ENCODE assay signal across 31 cellular contexts in the genomic region with DNA sequence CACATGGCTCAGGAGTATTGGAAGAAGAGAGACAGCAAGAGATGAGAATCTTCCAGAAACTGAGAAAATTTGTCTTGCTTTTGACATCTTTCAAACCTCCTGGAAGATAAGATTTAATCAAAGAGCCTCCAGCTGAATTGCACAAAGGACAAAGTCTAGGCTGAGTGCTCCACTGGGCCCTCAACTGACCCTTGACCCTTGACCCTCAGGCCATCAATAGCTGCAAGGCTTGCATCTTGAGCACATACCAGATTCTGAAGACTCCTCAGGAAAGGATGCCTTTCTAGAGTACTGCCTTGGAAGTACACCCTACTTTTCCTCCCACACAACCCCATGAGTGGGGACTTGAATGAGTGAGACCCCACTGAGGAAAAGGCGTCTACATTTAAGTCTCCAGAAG.
"Had no signal": no experiment of that assay in that cellular context is flagged by ENCODE, and none has a peak within 500 bp of the region (broad histone marks: within the 10 kb centered on the region; RNA-seq: fewer than 3 reads in every experiment).

No MANE protein-coding gene starts in this region.

- H3K27ac Mint-ChIP-seq: naive B cell; naive thymus-derived CD8-positive, alpha-beta T cell; natural killer cell treated with Interleukin-12 subunit alpha and Interleukin-12 subunit beta and Interleukin-15 and Interleukin-18, amount 100 ng/mL, for 72 hours; progenitor cell of endocrine pancreas; stimulated activated memory B cell treated with anti-CD40 and anti-IgM and Interleukin-4, amounts not matched to agents 10 μg/mL and 1 μg/mL and 100 μg/mL, for 72 hours; stimulated activated naive CD8-positive, alpha-beta T cell treated with anti-CD3 and anti-CD28 coated beads, Interleukin-15, amount 100 ng/mL, for 72 hours; type B pancreatic cell had no signal

- ATAC-seq: naive thymus-derived CD8-positive, alpha-beta T cell; natural killer cell treated with Interleukin-12 subunit alpha and Interleukin-12 subunit beta and Interleukin-15 and Interleukin-18, amount 100 ng/mL, for 72 hours; psoas muscle; right cardiac atrium; right lobe of liver; stimulated activated memory B cell treated with anti-CD40 and anti-IgM and Interleukin-4, amounts not matched to agents 10 μg/mL and 1 μg/mL and 100 μg/mL, for 72 hours; stimulated activated naive CD8-positive, alpha-beta T cell treated with anti-CD3 and anti-CD28 coated beads, Interleukin-15, amount 100 ng/mL, for 72 hours; stimulated activated naive CD8-positive, alpha-beta T cell treated with anti-CD3 and anti-CD28 coated beads, Interleukin-15, Interleukin-2, amounts not matched to agents 100 U/mL and 50 U/mL, for 24 hours; upper lobe of right lung had no signal

- H3K4me3 ChIP-seq: ovary, psoas muscle, right lobe of liver, sigmoid colon, smooth muscle cell, spleen, suprapubic skin, testis, tibial artery, transverse colon, upper lobe of right lung, uterus had no signal

- H3K27me3 ChIP-seq: ovary, right lobe of liver, sigmoid colon, spleen, suprapubic skin, testis, tibial artery, transverse colon, upper lobe of right lung, uterus had no signal

- H3K4me3 Mint-ChIP-seq: naive B cell; naive thymus-derived CD8-positive, alpha-beta T cell; natural killer cell treated with Interleukin-12 subunit alpha and Interleukin-12 subunit beta and Interleukin-15 and Interleukin-18, amount 100 ng/mL, for 72 hours; stimulated activated memory B cell treated with anti-CD40 and anti-IgM and Interleukin-4, amounts not matched to agents 10 μg/mL and 1 μg/mL and 100 μg/mL, for 72 hours; stimulated activated naive CD8-positive, alpha-beta T cell treated with anti-CD3 and anti-CD28 coated beads, Interleukin-15, amount 100 ng/mL, for 72 hours; type B pancreatic cell had no signal

- H3K4me1 Mint-ChIP-seq: naive B cell; naive thymus-derived CD8-positive, alpha-beta T cell; stimulated activated memory B cell treated with anti-CD40 and anti-IgM and Interleukin-4, amounts not matched to agents 10 μg/mL and 1 μg/mL and 100 μg/mL, for 72 hours; stimulated activated naive CD8-positive, alpha-beta T cell treated with anti-CD3 and anti-CD28 coated beads, Interleukin-15, amount 100 ng/mL, for 72 hours had no signal

- H3K27ac ChIP-seq: ovary, parathyroid adenoma, psoas muscle, right lobe of liver, sigmoid colon, spleen, suprapubic skin, testis, tibial artery, transverse colon, upper lobe of right lung, uterus had no signal

- H3K27me3 Mint-ChIP-seq: naive B cell; natural killer cell treated with Interleukin-12 subunit alpha and Interleukin-12 subunit beta and Interleukin-15 and Interleukin-18, amount 100 ng/mL, for 72 hours; progenitor cell of endocrine pancreas; stimulated activated memory B cell treated with anti-CD40 and anti-IgM and Interleukin-4, amounts not matched to agents 10 μg/mL and 1 μg/mL and 100 μg/mL, for 72 hours; stimulated activated naive CD8-positive, alpha-beta T cell treated with anti-CD3 and anti-CD28 coated beads, Interleukin-15, amount 100 ng/mL, for 72 hours; type B pancreatic cell had no signal

- H3K36me3 Mint-ChIP-seq: stimulated activated memory B cell treated with anti-CD40 and anti-IgM and Interleukin-4, amounts not matched to agents 10 μg/mL and 1 μg/mL and 100 μg/mL, for 72 hours; type B pancreatic cell had no signal

- H3K9me3 ChIP-seq: ovary, right lobe of liver, suprapubic skin, testis, transverse colon, uterus had no signal

- H3K36me3 ChIP-seq: ovary, right lobe of liver, sigmoid colon, spleen, suprapubic skin, tibial artery, transverse colon, upper lobe of right lung, uterus had no signal

- DNase-seq: naive B cell; naive thymus-derived CD8-positive, alpha-beta T cell; occipital lobe; ovary; posterior cingulate gyrus; psoas muscle; right cardiac atrium; right lobe of liver; sigmoid colon; spleen; stimulated activated CD4-positive, alpha-beta T cell treated with anti-CD3 and anti-CD28 coated beads, Interleukin-12 subunit alpha, Interleukin-12 subunit beta, amount 100 ng/mL, for 4 hours; stimulated activated CD4-positive, alpha-beta T cell treated with anti-CD3 and anti-CD28 coated beads, Interleukin-1b, Interleukin-23, amount 100 ng/mL, for 48 hours; stimulated activated CD4-positive, alpha-beta T cell treated with anti-CD3 and anti-CD28 coated beads, Interleukin-4, amount 100 ng/mL, for 1 hour; stimulated activated CD4-positive, alpha-beta T cell treated with anti-CD3 and anti-CD28 coated beads, Interleukin-4, amount 100 ng/mL, for 4 hours; stimulated activated CD8-positive, alpha-beta memory T cell treated with anti-CD3 and anti-CD28 coated beads, Interleukin-4, amount 100 ng/mL, for 48 hours; stimulated activated naive CD4-positive, alpha-beta T cell; stimulated activated naive CD8-positive, alpha-beta T cell treated with anti-CD3 and anti-CD28 coated beads, Interleukin-15, amount 100 ng/mL, for 72 hours; stimulated activated naive CD8-positive, alpha-beta T cell treated with anti-CD3 and anti-CD28 coated beads, Interleukin-15, Interleukin-2, amounts not matched to agents 100 U/mL and 50 U/mL, for 24 hours; substantia nigra; testis; tibial artery; transverse colon; upper lobe of right lung; uterus had no signal

- H3K4me1 ChIP-seq: parathyroid adenoma, psoas muscle, right lobe of liver, spleen, suprapubic skin, testis, tibial artery, transverse colon, upper lobe of right lung, uterus had no signal
